In genomic region chr1:47189844-47190562, GRCh38 we compare ENCODE assay signal across 11 cellular contexts. TPM values are rescaled to one million over a fixed set of nuclear protein-coding genes. Genes with fewer than 3 reads are reported as not detected.
A peak's percentile ranks its signal among the peaks of the same experiment; 100 is the strongest.
DNase-seq lines count a peak whose midpoint lies in the region; ATAC-seq, FAIRE-seq and TF ChIP-seq lines count a peak whose summit lies in the region.
"Had no signal": no experiment of that assay in that cellular context is flagged by ENCODE, and none has a peak within 500 bp of the region (broad histone marks: within the 10 kb centered on the region; RNA-seq: fewer than 3 reads in every experiment).

Gene PDZK1IP1 (minus strand): TSS chr1:47190036. CDS start chr1:47189932, 104 bp downstream.

- peak within 1 kb of the TSS; percentile 95 to 99 for H3K27ac ChIP-seq in kidney (ENCODE audit: low read depth in 2 of 2, low read length in 2 of 2)
- peak within 1 kb of the TSS; percentile 18 for H3K27ac ChIP-seq in subcutaneous abdominal adipose tissue (ENCODE audit: low read depth, low read length)

- no peaks in the 10 kb centered on the region for H3K9me3 ChIP-seq in kidney (ENCODE audit: control insufficient read depth in 1 of 2, low read length in 2 of 2)
- no peaks in the 10 kb centered on the region for H3K9me3 ChIP-seq in subcutaneous abdominal adipose tissue (ENCODE audit: control insufficient read depth in 5 of 5, low read length in 5 of 5)

- DNase-seq in HPDE6-E6E7 (ENCODE audit: extremely low spot score) (peak; percentile 77), cardiac fibroblast (ENCODE audit: low read depth in 2 of 2) (peak; percentile 85 to 93), kidney (peak; percentile 96), NCI-H146 treated with DMSO at 0.1 percent for 48 hours (lab: John Stamatoyannopoulos, UW; ENCODE audit: unreplicated experiment) (no peak), HEK293T (ENCODE audit: extremely low spot score) (no peak)
- DNase-seq in stimulated activated CD4-positive, alpha-beta T cell treated with anti-CD3 and anti-CD28 coated beads, Interleukin-12 subunit alpha, Interleukin-12 subunit beta, amount 100 ng/mL, for 4 hours, result no peak
- DNase-seq: NCI-H2107 had no signal

- peak; percentile 13 for FAIRE-seq in kidney (lab: Jason Lieb, UNC)

- H3K9ac ChIP-seq in kidney (ENCODE audit: low read length in 2 of 2) (peak within 1 kb of the TSS; percentile 35 to 99), subcutaneous abdominal adipose tissue (ENCODE audit: low read length in 5 of 5) (peak within 1 kb of the TSS in 4 of 5 donors; percentile 2 to 65 (median 40))

- H3K4me3 ChIP-seq in cardiac fibroblast (replicated peaks in 1 of 2; ENCODE audit: low read depth in 2 of 2, low read length in 2 of 2) (no peak within 1 kb of the TSS), kidney (ENCODE audit: low read length in 2 of 2) (peak within 1 kb of the TSS; percentile 88 to 93), subcutaneous abdominal adipose tissue (ENCODE audit: low read depth in 1 of 5, low read length in 5 of 5) (peak within 1 kb of the TSS in 2 of 5 donors; percentile 1 to 28)

- TF ChIP-seq CTCF in cardiac fibroblast (IDR thresholded peaks at IDR 0.05; ENCODE audit: low read depth, low read length) (no peak), kidney (IDR thresholded peaks at IDR 0.05; ENCODE audit: borderline replicate concordance, extremely low read depth, insufficient read depth) (no peak)

- no peak for ATAC-seq in HG02610 (IDR thresholded peaks at IDR 0.05; ENCODE audit: unreplicated experiment)
- ATAC-seq: naive thymus-derived CD8-positive, alpha-beta T cell had no signal

- H3K4me1 ChIP-seq in kidney (ENCODE audit: control insufficient read depth in 1 of 2, insufficient read depth in 1 of 2, low read depth in 1 of 2, low read length in 2 of 2) (peaks cover 21 to 30% of the 10 kb centered on the region in 2 donors), subcutaneous abdominal adipose tissue (ENCODE audit: control insufficient read depth in 5 of 5, insufficient read depth in 5 of 5, low read length in 5 of 5) (peaks cover 4 to 39% (median 25%) of the 10 kb centered on the region in 5 donors)

- POLR2A ChIA-PET in HEK293T (lab: Yijun Ruan, JAX), result interaction anchor here (0.9 to 2.3 kb wide), 3 partner anchors 11 to 144 kb away, joined by 3 to 18 read pairs (median 6); partner anchors contain the start of genes CMPK1 and STIL

- no peaks in the 10 kb centered on the region for H3K27me3 ChIP-seq in subcutaneous abdominal adipose tissue (ENCODE audit: control insufficient read depth in 5 of 5, insufficient read depth in 4 of 5, low read length in 5 of 5)

- CTCF ChIA-PET in HEK293T (lab: Yijun Ruan, JAX), result interaction anchor here (0.6 to 1.9 kb wide), 6 partner anchors 11 to 247 kb away, joined by 3 to 14 read pairs (median 4); no protein-coding TSS in a partner anchor

- H3K36me3 ChIP-seq in kidney (ENCODE audit: control insufficient read depth in 1 of 2, insufficient read depth in 2 of 2, low read length in 2 of 2), result peaks cover 0 to 9% of the 10 kb centered on the region in 2 donors
- H3K36me3 ChIP-seq in subcutaneous abdominal adipose tissue (ENCODE audit: control insufficient read depth in 5 of 5, insufficient read depth in 5 of 5, low read length in 5 of 5), result no peaks in the 10 kb centered on the region

- intact Hi-C loops in kidney (cut with DNase I), result loop anchor here (10.0 kb wide), 2 partner anchors 65 to 535 kb away; no protein-coding TSS in a partner anchor

TF ChIP-seq in HEK293T, 16 proteins besides CTCF, POLR2A, EP300 and RAD21:
- TF ChIP-seq CTBP1 (IDR thresholded peaks at IDR 0.05; ENCODE audit: borderline replicate concordance) (no peak), SP1 (IDR thresholded peaks at IDR 0.05) (no peak), LEF1 (IDR thresholded peaks at IDR 0.05; ENCODE audit: borderline replicate concordance) (no peak), HDGF (IDR thresholded peaks at IDR 0.05; ENCODE audit: borderline replicate concordance) (no peak), TARDBP (IDR thresholded peaks at IDR 0.05) (no peak), FOXA1 (IDR thresholded peaks at IDR 0.05) (no peak), SUZ12 (IDR thresholded peaks at IDR 0.05) (no peak), FOXM1 (IDR thresholded peaks at IDR 0.05; ENCODE audit: borderline replicate concordance) (no peak), ZNF384 (IDR thresholded peaks at IDR 0.05) (no peak), PKNOX1 (IDR thresholded peaks at IDR 0.05) (no peak), L3MBTL2 (conservative IDR thresholded peaks at IDR 0.05) (no peak), ELF4 (IDR thresholded peaks at IDR 0.05) (no peak), NFRKB (IDR thresholded peaks at IDR 0.05) (no peak), FOXK2 (IDR thresholded peaks at IDR 0.05) (no peak), ARNT (IDR thresholded peaks at IDR 0.05) (no peak), BHLHE40 (IDR thresholded peaks at IDR 0.05; ENCODE audit: borderline replicate concordance) (no peak)
TF ChIP-seq in HEK293T: peak in this region for 0.

RNA-seq across cellular contexts. Expression of gene PDZK1IP1, which starts in this region (rescaled TPM):
- total RNA-seq in kidney, result 245 TPM
- polyA plus RNA-seq in kidney (ENCODE audit: insufficient read depth, low read depth, low replicate concordance), result 2,553 TPM
- total RNA-seq: activated T-helper 1 cell treated with anti-CD3 and anti-CD28 coated beads, Interleukin-12 subunit alpha, Interleukin-12 subunit beta, Interleukin-2, Interleukin-4 antibody, amounts not matched to agents 30 ng/mL and 10 ng/mL and 1 ng/mL, durations not matched to agents 14 hours and 24 hours and 36 hours; naive thymus-derived CD8-positive, alpha-beta T cell had no signal
- polyA plus RNA-seq: naive thymus-derived CD8-positive, alpha-beta T cell had no signal

Comparison
In these comparisons a context has a peak if more than half of its experiments do, and no peak if none do; other contexts are left out.
1. DNase-seq: peak in HPDE6-E6E7 (single experiment), cardiac fibroblast (2 of 2) and kidney (single experiment); none in stimulated activated CD4-positive, alpha-beta T cell treated with anti-CD3 and anti-CD28 coated beads, Interleukin-12 subunit alpha, Interleukin-12 subunit beta, amount 100 ng/mL, for 4 hours (single experiment), NCI-H146 treated with DMSO at 0.1 percent for 48 hours (single experiment) and HEK293T (single experiment).
2. H3K4me3 ChIP-seq: peak in kidney (2 of 2); none in cardiac fibroblast (0 of 2).